Comparison of ENCODE assay signal across 10 cellular contexts in genomic region chr2:144230452-144231085, GRCh38.
A peak's percentile ranks its signal among the peaks of the same experiment; 100 is the strongest.
DNase-seq lines count a peak whose midpoint lies in the region; ATAC-seq, FAIRE-seq and TF ChIP-seq lines count a peak whose summit lies in the region.
"Had no signal": no experiment of that assay in that cellular context is flagged by ENCODE, and none has a peak within 500 bp of the region (broad histone marks: within the 10 kb centered on the region; RNA-seq: fewer than 3 reads in every experiment).

No MANE protein-coding gene starts in this region.

- H3K27ac Mint-ChIP-seq in HFFc6, result no peak overlapping the region

- H3K27me3 ChIP-seq in vagina, result no peaks in the 10 kb centered on the region

- peaks cover 26% of the 10 kb centered on the region for H3K4me1 ChIP-seq in vagina

- intact Hi-C loops in vagina (cut with DNase I), result no loop called here

- H3K4me3 ChIP-seq in AG10803 (ENCODE audit: low read length) (no peak overlapping the region), fibroblast of the aortic adventitia (ENCODE audit: low read depth, low read length) (no peak overlapping the region), vagina (no peak overlapping the region)

- H3K4me3 Mint-ChIP-seq in HFFc6, result no peak overlapping the region

- no peaks in the 10 kb centered on the region for H3K36me3 Mint-ChIP-seq in HFFc6 (ENCODE audit: low read depth)

- no peak for TF ChIP-seq CTCF in AG10803 (conservative IDR thresholded peaks at IDR 0.05; ENCODE audit: low read length)
- TF ChIP-seq CTCF in fibroblast of the aortic adventitia (IDR thresholded peaks at IDR 0.05; ENCODE audit: insufficient read depth, low read length), result no peak
- no peak for TF ChIP-seq CTCF in HFFc6 (IDR thresholded peaks at IDR 0.05)
- TF ChIP-seq CTCF in vagina (IDR thresholded peaks at IDR 0.05), result no peak

- H3K9me3 Mint-ChIP-seq in HFFc6, result no peaks in the 10 kb centered on the region

- peaks cover 20% of the 10 kb centered on the region for H3K4me1 Mint-ChIP-seq in HFFc6 (ENCODE audit: low read depth)

- H3K9me3 ChIP-seq in vagina, result no peaks in the 10 kb centered on the region
- H3K9me3 ChIP-seq: SK-N-SH had no signal

- peak; percentile 66 for DNase-seq in AG10803 (ENCODE audit: low read depth)
- no peak for DNase-seq in H54 (ENCODE audit: insufficient read length, low spot score)
- peak; percentile 4 for DNase-seq in SKM-1 treated with dmso at 0.1 percent for 144 hours (lab: John Stamatoyannopoulos, UW; ENCODE audit: unreplicated experiment)
- DNase-seq in fibroblast of the aortic adventitia (ENCODE audit: low read depth), result peak; percentile 48
- DNase-seq in HFFc6, result no peak
- no peak for DNase-seq in vagina (ENCODE audit: extremely low spot score in 2 of 2)
- DNase-seq in retina, result no peak
- DNase-seq: activated CD8-positive, alpha-beta memory T cell treated with anti-CD3 and anti-CD28 coated beads, Interleukin-2, amount 50 U/mL, for 48 hours; SK-N-SH had no signal

- H3K27me3 Mint-ChIP-seq in HFFc6 (ENCODE audit: insufficient read depth), result no peaks in the 10 kb centered on the region; the same call in 1 of the 2 replicates

- no peak for ATAC-seq in GM18519 (IDR thresholded peaks at IDR 0.05; ENCODE audit: low FRiP score, unreplicated experiment)

- FAIRE-seq in H54 (lab: Jason Lieb, UNC), result peak; percentile 33

- no peak overlapping the region for H3K27ac ChIP-seq in vagina

- TF ChIP-seq POLR2A in H54 (IDR thresholded peaks at IDR 0.05; ENCODE audit: low read depth, low read length) (no peak), vagina (IDR thresholded peaks at IDR 0.05) (no peak)

- no peaks in the 10 kb centered on the region for H3K36me3 ChIP-seq in vagina

Comparison
In these comparisons a context has a peak if more than half of its experiments do, and no peak if none do; other contexts are left out.
1. DNase-seq: peak in AG10803 (single experiment), SKM-1 treated with dmso at 0.1 percent for 144 hours (single experiment) and fibroblast of the aortic adventitia (single experiment); none in H54 (single experiment), HFFc6 (single experiment), vagina (0 of 2) and retina (single experiment).